Comparison of ENCODE assay signal across 20 cellular contexts in the genomic region with DNA sequence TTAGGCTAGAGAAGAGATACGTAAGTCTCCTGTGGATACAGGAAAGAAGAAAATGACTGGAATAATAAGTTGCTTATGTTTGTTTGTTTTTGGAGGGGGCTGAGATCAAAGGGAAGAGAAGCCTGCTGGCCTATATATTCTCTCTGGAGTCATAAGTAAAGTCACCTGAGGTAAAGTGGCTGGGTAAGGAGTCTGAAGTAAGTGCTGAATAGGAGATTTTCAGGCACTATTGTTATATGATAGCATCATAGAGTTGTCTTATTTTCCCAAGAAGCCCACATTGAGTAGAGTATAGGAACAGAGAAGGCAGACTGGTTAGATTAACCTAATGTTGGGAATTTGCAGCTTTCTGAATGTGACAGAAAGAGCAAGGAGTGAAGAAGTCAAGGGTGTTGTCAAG.
"Had no signal": no experiment of that assay in that cellular context is flagged by ENCODE, and none has a peak within 500 bp of the region (broad histone marks: within the 10 kb centered on the region; RNA-seq: fewer than 3 reads in every experiment).

No MANE protein-coding gene starts in this region.

- H3K27ac ChIP-seq: brain microvascular endothelial cell, esophagus muscularis mucosa, heart right ventricle, left lung, thyroid gland had no signal

- H3K27me3 ChIP-seq: brain microvascular endothelial cell, esophagus muscularis mucosa, heart right ventricle, left lung, thyroid gland had no signal

- H3K4me3 Mint-ChIP-seq: activated CD4-positive, alpha-beta T cell treated with anti-CD3 and anti-CD28 coated beads, Interleukin-2, amount 10 ng/mL, durations not matched to agents 24 days and 14 days; activated CD8-positive, alpha-beta T cell treated with anti-CD3 and anti-CD28 coated beads for 36 hours; activated naive CD8-positive, alpha-beta T cell treated with anti-CD3 and anti-CD28 coated beads, Interleukin-2, amount 50 U/mL, for 24 hours; nephron had no signal

- H3K27me3 Mint-ChIP-seq: activated CD4-positive, alpha-beta T cell treated with anti-CD3 and anti-CD28 coated beads, Interleukin-2, amount 10 ng/mL, durations not matched to agents 24 days and 14 days; activated CD8-positive, alpha-beta T cell treated with anti-CD3 and anti-CD28 coated beads for 36 hours; activated naive CD8-positive, alpha-beta T cell treated with anti-CD3 and anti-CD28 coated beads, Interleukin-2, amount 50 U/mL, for 24 hours had no signal

- H3K4me3 ChIP-seq: esophagus muscularis mucosa, heart right ventricle, left lung, thyroid gland had no signal

- H3K36me3 ChIP-seq: brain microvascular endothelial cell, esophagus muscularis mucosa, heart right ventricle, left lung, thyroid gland had no signal

- H3K9me3 ChIP-seq: esophagus muscularis mucosa, heart right ventricle, left lung, thyroid gland had no signal

- ATAC-seq: activated CD8-positive, alpha-beta T cell treated with anti-CD3 and anti-CD28 coated beads for 36 hours; activated naive CD8-positive, alpha-beta T cell treated with anti-CD3 and anti-CD28 coated beads, Interleukin-2, amount 50 U/mL, for 24 hours; heart right ventricle; left lung had no signal

- H3K27ac Mint-ChIP-seq: activated CD4-positive, alpha-beta T cell treated with anti-CD3 and anti-CD28 coated beads, Interleukin-2, amount 10 ng/mL, durations not matched to agents 24 days and 14 days; activated CD8-positive, alpha-beta T cell treated with anti-CD3 and anti-CD28 coated beads for 36 hours; activated naive CD8-positive, alpha-beta T cell treated with anti-CD3 and anti-CD28 coated beads, Interleukin-2, amount 50 U/mL, for 24 hours; activated T-helper 2 cell treated with anti-CD3 and anti-CD28 coated beads, Interferon-gamma antibody, Interleukin-2, Interleukin-4, amounts not matched to agents 10 μg/mL and 5 μg/mL and 100 μg/mL, durations not matched to agents 14 hours and 24 hours and 36 hours had no signal

- H3K9me3 Mint-ChIP-seq: activated CD4-positive, alpha-beta T cell treated with anti-CD3 and anti-CD28 coated beads, Interleukin-2, amount 10 ng/mL, durations not matched to agents 24 days and 14 days; activated CD8-positive, alpha-beta T cell treated with anti-CD3 and anti-CD28 coated beads for 36 hours; activated naive CD8-positive, alpha-beta T cell treated with anti-CD3 and anti-CD28 coated beads, Interleukin-2, amount 50 U/mL, for 24 hours; activated T-helper 2 cell treated with anti-CD3 and anti-CD28 coated beads, Interferon-gamma antibody, Interleukin-2, Interleukin-4, amounts not matched to agents 10 μg/mL and 5 μg/mL and 100 μg/mL, durations not matched to agents 14 hours and 24 hours and 36 hours; nephron had no signal

- DNase-seq: activated CD4-positive, alpha-beta T cell treated with anti-CD3 and anti-CD28 coated beads, Interleukin-2, amount 10 ng/mL, durations not matched to agents 24 days and 14 days; activated CD8-positive, alpha-beta T cell treated with anti-CD3 and anti-CD28 coated beads for 36 hours; activated naive CD4-positive, alpha-beta T cell treated with Interleukin-2 at 50 U/mL for 16 hours; activated naive CD8-positive, alpha-beta T cell treated with anti-CD3 and anti-CD28 coated beads, Interleukin-2, amount 50 U/mL, for 24 hours; activated T-cell treated with anti-CD3 and anti-CD28 coated beads, Interleukin-2, amount 50 U/mL, for 1 hour; anterior cingulate cortex; brain microvascular endothelial cell; effector CD8-positive, alpha-beta T cell; heart right ventricle; left lung; midbrain; occipital lobe; posterior cingulate gyrus; stimulated activated CD8-positive, alpha-beta memory T cell treated with anti-CD3 and anti-CD28 coated beads, Interleukin-4, amount 100 ng/mL, for 48 hours; stimulated activated naive CD4-positive, alpha-beta T cell treated with Interleukin-2 at 50 U/mL for 16 hours; T1000; thyroid gland had no signal
